In genomic region chrX:121975666-121976065, GRCh38 we compare ENCODE assay signal across 23 cellular contexts.
"Had no signal": no experiment of that assay in that cellular context is flagged by ENCODE, and none has a peak within 500 bp of the region (broad histone marks: within the 10 kb centered on the region; RNA-seq: fewer than 3 reads in every experiment).

No MANE protein-coding gene starts in this region.

- H3K4me1 ChIP-seq: colonic mucosa, esophagus muscularis mucosa, gastrocnemius medialis, psoas muscle, sigmoid colon, stomach, thyroid gland had no signal

- H3K27me3 ChIP-seq: colonic mucosa, esophagus muscularis mucosa, gastrocnemius medialis, ovary, sigmoid colon, stomach, thyroid gland had no signal

- H3K4me3 ChIP-seq: colonic mucosa, esophagus muscularis mucosa, gastrocnemius medialis, lung, ovary, psoas muscle, sigmoid colon, stomach, thyroid gland had no signal

- H3K27ac ChIP-seq: colonic mucosa, esophagus muscularis mucosa, gastrocnemius medialis, ovary, psoas muscle, sigmoid colon, stomach, thyroid gland had no signal

- FAIRE-seq: keratinocyte had no signal

- DNase-seq: colonic mucosa; effector CD8-positive, alpha-beta T cell; endodermal cell; gastrocnemius medialis; head of caudate nucleus; natural killer cell; occipital lobe; ovary; posterior cingulate gyrus; psoas muscle; right cardiac atrium; sigmoid colon; stimulated activated CD4-positive, alpha-beta T cell treated with anti-CD3 and anti-CD28 coated beads, Interleukin-2, amount 100 ng/mL, for 24 hours; stimulated activated CD4-positive, alpha-beta T cell treated with anti-CD3 and anti-CD28 coated beads, Interleukin-4, amount 100 ng/mL, for 24 hours; stimulated activated naive CD4-positive, alpha-beta T cell treated with Interleukin-2 at 50 U/mL for 16 hours; stomach; thyroid gland; trophoblast cell had no signal

- H3K9me3 ChIP-seq: colonic mucosa, gastrocnemius medialis, ovary, psoas muscle, sigmoid colon had no signal

- ATAC-seq: gastrocnemius medialis; left lobe of liver; natural killer cell; psoas muscle; right cardiac atrium; stimulated activated effector memory CD8-positive, alpha-beta T cell treated with anti-CD3 and anti-CD28 coated beads, Interleukin-12 subunit alpha, Interleukin-12 subunit beta, amount 100 ng/mL, for 72 hours had no signal

- H3K36me3 ChIP-seq: colonic mucosa, esophagus muscularis mucosa, gastrocnemius medialis, ovary, sigmoid colon, stomach, thyroid gland had no signal
